1 cellular context compared by ENCODE assay signal in genomic region chr5:91383027-91383955, GRCh38.
TF ChIP-seq lines count a peak whose summit lies in the region.

ARRDC3 (minus strand) TSS chr5:91383317; CDS start chr5:91383092, 225 bp downstream.

TF ChIP-seq in K562, 482 proteins besides CTCF, POLR2A, EP300 and RAD21 (continued from another document and continues in another):
- TF ChIP-seq, protein P1, sequence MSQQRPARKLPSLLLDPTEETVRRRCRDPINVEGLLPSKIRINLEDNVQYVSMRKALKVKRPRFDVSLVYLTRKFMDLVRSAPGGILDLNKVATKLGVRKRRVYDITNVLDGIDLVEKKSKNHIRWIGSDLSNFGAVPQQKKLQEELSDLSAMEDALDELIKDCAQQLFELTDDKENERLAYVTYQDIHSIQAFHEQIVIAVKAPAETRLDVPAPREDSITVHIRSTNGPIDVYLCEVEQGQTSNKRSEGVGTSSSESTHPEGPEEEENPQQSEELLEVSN (IDR thresholded peaks at IDR 0.05; ENCODE audit: borderline replicate concordance in 1 of 2, extremely low read depth in 1 of 2, insufficient read depth in 1 of 2, insufficient read length in 1 of 2, low read depth in 1 of 2, low read length in 1 of 2, poor library complexity in 1 of 2, severe bottlenecking in 1 of 2), result peak; percentile 18 to 21
- TF ChIP-seq HLTF (IDR thresholded peaks at IDR 0.05) (no peak), ZC3H4 (CRISPR knock-in tag; IDR thresholded peaks at IDR 0.05; ENCODE audit: borderline replicate concordance) (peak; percentile 7; the same call in 1 of the 2 replicates), HDAC3 (IDR thresholded peaks at IDR 0.05; ENCODE audit: borderline replicate concordance, partially characterized antibody) (peak; percentile 20), HDAC8 (tag; IDR thresholded peaks at IDR 0.05) (peak; percentile 83; the same call in 1 of the 2 replicates), NFATC3 (IDR thresholded peaks at IDR 0.05) (peak; percentile 39; the same call in 1 of the 2 replicates), PHF20 (IDR thresholded peaks at IDR 0.05; ENCODE audit: partially characterized antibody) (no peak), KLF1 (tag; IDR thresholded peaks at IDR 0.05) (peak; percentile 40; the same call in 1 of the 2 replicates), SRF (CRISPR knock-in tag; IDR thresholded peaks at IDR 0.05) (peak in 1 of 2 experiments; percentile 46; a peak in 2 of 4 replicates), ZNF764 (CRISPR knock-in tag; IDR thresholded peaks at IDR 0.05; ENCODE audit: low read depth) (0 out of 2 replicates have a peak, but pooled peaks have one; percentile 29), TCF7L2 (IDR thresholded peaks at IDR 0.05; ENCODE audit: low read depth, low read length) (no peak), PHF21A (IDR thresholded peaks at IDR 0.05; ENCODE audit: borderline replicate concordance, low read depth) (no peak), ZNF512 (tag; IDR thresholded peaks at IDR 0.05) (no peak), BCL6 (CRISPR knock-in tag; IDR thresholded peaks at IDR 0.05) (no peak), MLX (CRISPR knock-in tag; conservative IDR thresholded peaks at IDR 0.05) (no peak), RAD51 (IDR thresholded peaks at IDR 0.05; ENCODE audit: borderline replicate concordance, low read depth) (no peak), CBFA2T2 (conservative IDR thresholded peaks at IDR 0.05) (no peak), POLR2AphosphoS2 (IDR thresholded peaks at IDR 0.05; ENCODE audit: low read length) (peak; percentile 69; the same call in 1 of the 2 replicates), HDAC2 (IDR thresholded peaks at IDR 0.05) (peak; percentile 42; the same call in 1 of the 2 replicates), GTF2F1 (IDR thresholded peaks at IDR 0.05; ENCODE audit: low read depth, low read length) (peak; percentile 95), CBX1 (IDR thresholded peaks at IDR 0.05; ENCODE audit: low read depth) (peak; percentile 87; the same call in 1 of the 2 replicates), STAT5B (CRISPR knock-in tag; IDR thresholded peaks at IDR 0.05) (no peak), NR4A1 (CRISPR knock-in tag; IDR thresholded peaks at IDR 0.05) (0 out of 2 replicates have a peak, but pooled peaks have one; percentile 74), NR4A1 (tag; IDR thresholded peaks at IDR 0.05) (peak; percentile 78; the same call in 1 of the 2 replicates), ZBTB34 (CRISPR knock-in tag; IDR thresholded peaks at IDR 0.05) (no peak), ZNF24 (IDR thresholded peaks at IDR 0.05) (0 out of 2 replicates have a peak, but pooled peaks have one; percentile 56), ZNF57 (CRISPR knock-in tag; IDR thresholded peaks at IDR 0.05) (no peak), SLC30A9 (CRISPR knock-in tag; IDR thresholded peaks at IDR 0.05) (no peak), SIRT6 (IDR thresholded peaks at IDR 0.05; ENCODE audit: low read depth, low read length) (no peak), CHD7 (IDR thresholded peaks at IDR 0.05; ENCODE audit: low read depth, low read length) (peak; percentile 96), CBX3 (IDR thresholded peaks at IDR 0.05; ENCODE audit: borderline replicate concordance in 1 of 2, low read length in 2 of 2) (peak in 1 of 2 experiments; percentile 44; a peak in 1 of 3 replicates), CREM (IDR thresholded peaks at IDR 0.05; ENCODE audit: low read depth) (peak; percentile 53)
- TF ChIP-seq, protein P2, sequence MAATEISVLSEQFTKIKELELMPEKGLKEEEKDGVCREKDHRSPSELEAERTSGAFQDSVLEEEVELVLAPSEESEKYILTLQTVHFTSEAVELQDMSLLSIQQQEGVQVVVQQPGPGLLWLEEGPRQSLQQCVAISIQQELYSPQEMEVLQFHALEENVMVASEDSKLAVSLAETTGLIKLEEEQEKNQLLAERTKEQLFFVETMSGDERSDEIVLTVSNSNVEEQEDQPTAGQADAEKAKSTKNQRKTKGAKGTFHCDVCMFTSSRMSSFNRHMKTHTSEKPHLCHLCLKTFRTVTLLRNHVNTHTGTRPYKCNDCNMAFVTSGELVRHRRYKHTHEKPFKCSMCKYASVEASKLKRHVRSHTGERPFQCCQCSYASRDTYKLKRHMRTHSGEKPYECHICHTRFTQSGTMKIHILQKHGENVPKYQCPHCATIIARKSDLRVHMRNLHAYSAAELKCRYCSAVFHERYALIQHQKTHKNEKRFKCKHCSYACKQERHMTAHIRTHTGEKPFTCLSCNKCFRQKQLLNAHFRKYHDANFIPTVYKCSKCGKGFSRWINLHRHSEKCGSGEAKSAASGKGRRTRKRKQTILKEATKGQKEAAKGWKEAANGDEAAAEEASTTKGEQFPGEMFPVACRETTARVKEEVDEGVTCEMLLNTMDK (IDR thresholded peaks at IDR 0.05; ENCODE audit: borderline replicate concordance, insufficient read depth, low read depth, low read length, poor library complexity, severe bottlenecking), result no peak
- TF ChIP-seq, protein P3, sequence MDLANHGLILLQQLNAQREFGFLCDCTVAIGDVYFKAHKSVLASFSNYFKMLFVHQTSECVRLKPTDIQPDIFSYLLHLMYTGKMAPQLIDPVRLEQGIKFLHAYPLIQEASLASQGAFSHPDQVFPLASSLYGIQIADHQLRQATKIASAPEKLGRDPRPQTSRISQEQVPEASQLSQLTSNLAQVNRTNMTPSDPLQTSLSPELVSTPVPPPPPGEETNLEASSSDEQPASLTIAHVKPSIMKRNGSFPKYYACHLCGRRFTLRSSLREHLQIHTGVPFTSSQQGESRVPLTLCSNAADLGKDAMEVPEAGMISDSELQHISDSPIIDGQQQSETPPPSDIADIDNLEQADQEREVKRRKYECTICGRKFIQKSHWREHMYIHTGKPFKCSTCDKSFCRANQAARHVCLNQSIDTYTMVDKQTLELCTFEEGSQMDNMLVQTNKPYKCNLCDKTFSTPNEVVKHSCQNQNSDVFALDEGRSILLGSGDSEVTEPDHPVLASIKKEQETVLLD (IDR thresholded peaks at IDR 0.05), result peak; percentile 79
- TF ChIP-seq, protein P4, sequence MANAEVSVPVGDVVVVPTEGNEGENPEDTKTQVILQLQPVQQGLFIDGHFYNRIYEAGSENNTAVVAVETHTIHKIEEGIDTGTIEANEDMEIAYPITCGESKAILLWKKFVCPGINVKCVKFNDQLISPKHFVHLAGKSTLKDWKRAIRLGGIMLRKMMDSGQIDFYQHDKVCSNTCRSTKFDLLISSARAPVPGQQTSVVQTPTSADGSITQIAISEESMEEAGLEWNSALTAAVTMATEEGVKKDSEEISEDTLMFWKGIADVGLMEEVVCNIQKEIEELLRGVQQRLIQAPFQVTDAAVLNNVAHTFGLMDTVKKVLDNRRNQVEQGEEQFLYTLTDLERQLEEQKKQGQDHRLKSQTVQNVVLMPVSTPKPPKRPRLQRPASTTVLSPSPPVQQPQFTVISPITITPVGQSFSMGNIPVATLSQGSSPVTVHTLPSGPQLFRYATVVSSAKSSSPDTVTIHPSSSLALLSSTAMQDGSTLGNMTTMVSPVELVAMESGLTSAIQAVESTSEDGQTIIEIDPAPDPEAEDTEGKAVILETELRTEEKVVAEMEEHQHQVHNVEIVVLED (CRISPR knock-in tag; IDR thresholded peaks at IDR 0.05), result peak; percentile 83
- TF ChIP-seq, protein P5, sequence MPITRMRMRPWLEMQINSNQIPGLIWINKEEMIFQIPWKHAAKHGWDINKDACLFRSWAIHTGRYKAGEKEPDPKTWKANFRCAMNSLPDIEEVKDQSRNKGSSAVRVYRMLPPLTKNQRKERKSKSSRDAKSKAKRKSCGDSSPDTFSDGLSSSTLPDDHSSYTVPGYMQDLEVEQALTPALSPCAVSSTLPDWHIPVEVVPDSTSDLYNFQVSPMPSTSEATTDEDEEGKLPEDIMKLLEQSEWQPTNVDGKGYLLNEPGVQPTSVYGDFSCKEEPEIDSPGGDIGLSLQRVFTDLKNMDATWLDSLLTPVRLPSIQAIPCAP (CRISPR knock-in tag; IDR thresholded peaks at IDR 0.05; ENCODE audit: borderline replicate concordance), result no peak
